11 cellular contexts compared by ENCODE assay signal in the genomic region with DNA sequence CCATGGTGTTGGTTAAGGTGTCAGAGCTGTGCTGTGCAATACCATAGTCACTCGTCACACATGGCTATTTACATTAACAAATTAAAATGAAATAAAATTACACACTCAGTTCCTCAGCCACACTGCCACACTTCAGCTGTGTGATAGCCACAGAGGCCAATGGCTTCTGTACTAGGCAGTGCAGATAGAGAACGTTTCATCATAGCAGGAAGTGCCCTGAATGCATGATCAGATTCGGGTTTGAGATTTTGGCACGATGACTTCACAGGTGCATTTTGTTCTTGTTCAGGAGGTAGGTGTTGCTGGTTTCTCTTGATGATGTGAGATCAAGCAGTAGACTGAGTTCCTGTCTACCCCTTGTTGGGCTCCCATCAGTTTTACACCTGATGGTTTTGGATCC. TPM values are rescaled to one million over a fixed set of nuclear protein-coding genes. Genes with fewer than 3 reads are reported as not detected.
DNase-seq lines count a peak whose midpoint lies in the region; ATAC-seq and TF ChIP-seq lines count a peak whose summit lies in the region.
"Had no signal": no experiment of that assay in that cellular context is flagged by ENCODE, and none has a peak within 500 bp of the region (broad histone marks: within the 10 kb centered on the region; RNA-seq: fewer than 3 reads in every experiment).

No MANE protein-coding gene starts in this region.

- H3K4me2 ChIP-seq in neural progenitor cell: no peak overlapping the region

- peaks cover 69% of the 10 kb centered on the region for H3K79me2 ChIP-seq in neural progenitor cell (ENCODE audit: low read depth)

- H3K27me3 ChIP-seq in CD8-positive, alpha-beta memory T cell (ENCODE audit: insufficient read depth, low read length, poor library complexity, severe bottlenecking): no peaks in the 10 kb centered on the region
- H3K27me3 ChIP-seq in neural progenitor cell: no peaks in the 10 kb centered on the region

- peak; percentile 65 to 77 for ATAC-seq in naive thymus-derived CD8-positive, alpha-beta T cell

- peak in 4 of 5 donors; percentile 11 to 49 (median 23) for DNase-seq in CD8-positive, alpha-beta memory T cell
- peak; percentile 14 for DNase-seq in activated T-helper 1 cell treated with anti-CD3 and anti-CD28 coated beads, Interleukin-12 subunit alpha, Interleukin-12 subunit beta, Interleukin-2, Interleukin-4 antibody, amounts not matched to agents 30 ng/mL and 10 ng/mL and 1 ng/mL, durations not matched to agents 14 hours and 24 hours and 36 hours (ENCODE audit: low spot score)
- peak in 4 of 10 donors; percentile 23 to 49 (median 36) for DNase-seq in naive thymus-derived CD8-positive, alpha-beta T cell
- DNase-seq in NCI-H446 treated with DMSO at 0.1 percent for 48 hours (lab: John Stamatoyannopoulos, UW): no peak
- no peak for DNase-seq in neural progenitor cell (ENCODE audit: low spot score)
- DNase-seq in NCI-H2227 treated with DMSO at 0.1 percent for 48 hours (lab: John Stamatoyannopoulos, UW): no peak
- DNase-seq: Calu3, NCI-H2171 treated with DMSO at 0.1 percent for 48 hours, SW 1271 had no signal

- no peak for TF ChIP-seq CTCF in neural progenitor cell (IDR thresholded peaks at IDR 0.05)

- H3K4me1 Mint-ChIP-seq in CD8-positive, alpha-beta memory T cell: peaks cover 11 to 28% (median 26%) of the 10 kb centered on the region in 3 donors
- H3K4me1 Mint-ChIP-seq in IgD-negative memory B cell (peaks cover 16 to 17% (median 16%) of the 10 kb centered on the region in 3 donors), neural progenitor cell (no peaks in the 10 kb centered on the region)
- H3K4me1 Mint-ChIP-seq in activated T-helper 1 cell treated with anti-CD3 and anti-CD28 coated beads, Interleukin-12 subunit alpha, Interleukin-12 subunit beta, Interleukin-2, Interleukin-4 antibody, amounts not matched to agents 30 ng/mL and 10 ng/mL and 1 ng/mL, durations not matched to agents 14 hours and 24 hours and 36 hours (ENCODE audit: low read depth): peaks cover 18% of the 10 kb centered on the region
- peaks cover 11 to 31% (median 24%) of the 10 kb centered on the region in 4 donors for H3K4me1 Mint-ChIP-seq in naive thymus-derived CD8-positive, alpha-beta T cell

- no peaks in the 10 kb centered on the region for H3K9me3 Mint-ChIP-seq in CD8-positive, alpha-beta memory T cell
- H3K9me3 Mint-ChIP-seq in IgD-negative memory B cell (no peaks in the 10 kb centered on the region), neural progenitor cell (peaks cover 5% of the 10 kb centered on the region)
- H3K9me3 Mint-ChIP-seq in activated T-helper 1 cell treated with anti-CD3 and anti-CD28 coated beads, Interleukin-12 subunit alpha, Interleukin-12 subunit beta, Interleukin-2, Interleukin-4 antibody, amounts not matched to agents 30 ng/mL and 10 ng/mL and 1 ng/mL, durations not matched to agents 14 hours and 24 hours and 36 hours: no peaks in the 10 kb centered on the region
- no peaks in the 10 kb centered on the region for H3K9me3 Mint-ChIP-seq in naive thymus-derived CD8-positive, alpha-beta T cell

- H3K36me3 ChIP-seq in CD8-positive, alpha-beta memory T cell (ENCODE audit: insufficient read depth, low read length): peaks cover 7% of the 10 kb centered on the region
- no peaks in the 10 kb centered on the region for H3K36me3 ChIP-seq in neural progenitor cell

- no peaks in the 10 kb centered on the region for H3F3A ChIP-seq in neural progenitor cell (ENCODE audit: low read depth)

- H3K9ac ChIP-seq in neural progenitor cell: no peak overlapping the region

- peaks cover 10% of the 10 kb centered on the region for H4K20me1 ChIP-seq in neural progenitor cell (ENCODE audit: low read depth)

- no peaks in the 10 kb centered on the region for H3K9me3 ChIP-seq in CD8-positive, alpha-beta memory T cell (ENCODE audit: low read length)
- H3K9me3 ChIP-seq in neural progenitor cell (ENCODE audit: low read depth): peaks cover 7% of the 10 kb centered on the region

- H3K27ac ChIP-seq in CD8-positive, alpha-beta memory T cell (ENCODE audit: low read depth, low read length): no peak overlapping the region
- H3K27ac ChIP-seq in neural progenitor cell: no peak overlapping the region

- intact Hi-C loops in activated T-helper 1 cell treated with anti-CD3 and anti-CD28 coated beads, Interleukin-12 subunit alpha, Interleukin-12 subunit beta, Interleukin-2, Interleukin-4 antibody, amounts not matched to agents 30 ng/mL and 10 ng/mL and 1 ng/mL, durations not matched to agents 14 hours and 24 hours and 36 hours (cut with micrococcal nuclease): no loop called here

- H3K4me1 ChIP-seq in CD8-positive, alpha-beta memory T cell (ENCODE audit: insufficient read depth, low read length): peaks cover 17% of the 10 kb centered on the region
- H3K4me1 ChIP-seq in neural progenitor cell: no peaks in the 10 kb centered on the region
- H3K4me1 ChIP-seq: HAP-1 had no signal

- H3K36me3 Mint-ChIP-seq in CD8-positive, alpha-beta memory T cell: peaks cover 0 to 29% (median 4%) of the 10 kb centered on the region in 3 donors
- H3K36me3 Mint-ChIP-seq in IgD-negative memory B cell: peaks cover 1% of the 10 kb centered on the region
- H3K36me3 Mint-ChIP-seq in activated T-helper 1 cell treated with anti-CD3 and anti-CD28 coated beads, Interleukin-12 subunit alpha, Interleukin-12 subunit beta, Interleukin-2, Interleukin-4 antibody, amounts not matched to agents 30 ng/mL and 10 ng/mL and 1 ng/mL, durations not matched to agents 14 hours and 24 hours and 36 hours (ENCODE audit: low read depth): peaks cover 16% of the 10 kb centered on the region
- H3K36me3 Mint-ChIP-seq in naive thymus-derived CD8-positive, alpha-beta T cell: peaks cover 0 to 26% (median 4%) of the 10 kb centered on the region in 3 donors
- H3K36me3 Mint-ChIP-seq in neural progenitor cell: peaks cover 29% of the 10 kb centered on the region

- no peak overlapping the region for H3K4me3 ChIP-seq in CD8-positive, alpha-beta memory T cell (ENCODE audit: low read length)
- no peak overlapping the region for H3K4me3 ChIP-seq in neural progenitor cell
- H3K4me3 ChIP-seq: HAP-1 had no signal

- CTCF ChIA-PET in CD8-positive, alpha-beta memory T cell (lab: Charles Lee): no interaction called here

- H3K27me3 Mint-ChIP-seq in CD8-positive, alpha-beta memory T cell: no peaks in the 10 kb centered on the region
- H3K27me3 Mint-ChIP-seq in IgD-negative memory B cell: no peaks in the 10 kb centered on the region
- no peaks in the 10 kb centered on the region for H3K27me3 Mint-ChIP-seq in activated T-helper 1 cell treated with anti-CD3 and anti-CD28 coated beads, Interleukin-12 subunit alpha, Interleukin-12 subunit beta, Interleukin-2, Interleukin-4 antibody, amounts not matched to agents 30 ng/mL and 10 ng/mL and 1 ng/mL, durations not matched to agents 14 hours and 24 hours and 36 hours (ENCODE audit: insufficient read depth)
- no peaks in the 10 kb centered on the region for H3K27me3 Mint-ChIP-seq in naive thymus-derived CD8-positive, alpha-beta T cell
- H3K27me3 Mint-ChIP-seq in neural progenitor cell (ENCODE audit: insufficient read depth, low read depth): peaks cover 3% of the 10 kb centered on the region

- H2AFZ ChIP-seq in neural progenitor cell (replicated peaks): no peak overlapping the region

- H3K27ac Mint-ChIP-seq in CD8-positive, alpha-beta memory T cell: peak overlapping the region; percentile 17 to 92 (median 74)
- H3K27ac Mint-ChIP-seq in IgD-negative memory B cell (peak overlapping the region; percentile 5 to 89 (median 74)), neural progenitor cell (no peak overlapping the region)
- no peak overlapping the region for H3K27ac Mint-ChIP-seq in activated T-helper 1 cell treated with anti-CD3 and anti-CD28 coated beads, Interleukin-12 subunit alpha, Interleukin-12 subunit beta, Interleukin-2, Interleukin-4 antibody, amounts not matched to agents 30 ng/mL and 10 ng/mL and 1 ng/mL, durations not matched to agents 14 hours and 24 hours and 36 hours
- peak overlapping the region; percentile 34 to 90 (median 76) for H3K27ac Mint-ChIP-seq in naive thymus-derived CD8-positive, alpha-beta T cell

- POLR2A ChIA-PET in CD8-positive, alpha-beta memory T cell (lab: Charles Lee): interaction anchor here (0.9 kb wide), 1 partner anchor 106 kb away, joined by 3 read pairs; no protein-coding TSS in a partner anchor
- POLR2A ChIA-PET in naive thymus-derived CD8-positive, alpha-beta T cell (lab: Charles Lee): interaction anchor here (0.5 kb wide), 1 partner anchor 24 kb away, joined by 3 read pairs; a partner anchor contains a TSS

- H3K4me3 Mint-ChIP-seq in CD8-positive, alpha-beta memory T cell: peak overlapping the region in 3 of 7 donors; percentile 3 to 59 (median 9)
- peak overlapping the region in 2 of 4 donors; percentile 44 to 66 for H3K4me3 Mint-ChIP-seq in IgD-negative memory B cell
- H3K4me3 Mint-ChIP-seq in activated T-helper 1 cell treated with anti-CD3 and anti-CD28 coated beads, Interleukin-12 subunit alpha, Interleukin-12 subunit beta, Interleukin-2, Interleukin-4 antibody, amounts not matched to agents 30 ng/mL and 10 ng/mL and 1 ng/mL, durations not matched to agents 14 hours and 24 hours and 36 hours: no peak overlapping the region
- peak overlapping the region in 3 of 10 donors; percentile 8 to 50 (median 26) for H3K4me3 Mint-ChIP-seq in naive thymus-derived CD8-positive, alpha-beta T cell
- H3K4me3 Mint-ChIP-seq in neural progenitor cell: no peak overlapping the region

RNA-seq across cellular contexts. Expression of a gene that starts 6.5 kb away (rescaled TPM):
- 10 to 100 TPM; 57.6 to 61.9 TPM for total RNA-seq in CD8-positive, alpha-beta memory T cell
- polyA plus RNA-seq in CD8-positive, alpha-beta memory T cell: 34.1 TPM
- 27.9 TPM for polyA plus RNA-seq in IgD-negative memory B cell
- total RNA-seq in activated T-helper 1 cell treated with anti-CD3 and anti-CD28 coated beads, Interleukin-12 subunit alpha, Interleukin-12 subunit beta, Interleukin-2, Interleukin-4 antibody, amounts not matched to agents 30 ng/mL and 10 ng/mL and 1 ng/mL, durations not matched to agents 14 hours and 24 hours and 36 hours: 54.9 and 56.5 TPM in 2 replicates
- 10 to 100 TPM; 18.1 to 18.4 TPM for total RNA-seq in naive thymus-derived CD8-positive, alpha-beta T cell
- polyA plus RNA-seq in naive thymus-derived CD8-positive, alpha-beta T cell: 10 to 100 TPM; 29.5 to 42.4 (median 38.2) TPM
- 18.1 and 35.0 TPM in 2 replicates for total RNA-seq in neural progenitor cell (ENCODE audit: low replicate concordance)

RNA-seq across cellular contexts. Expression of a gene that starts 6.6 kb away (rescaled TPM):
- total RNA-seq in CD8-positive, alpha-beta memory T cell: 10 to 100 TPM; 77.6 to 81.2 TPM
- polyA plus RNA-seq in CD8-positive, alpha-beta memory T cell: 10.0 TPM
- polyA plus RNA-seq in IgD-negative memory B cell: 11.8 TPM
- 114 and 128 TPM in 2 replicates for total RNA-seq in activated T-helper 1 cell treated with anti-CD3 and anti-CD28 coated beads, Interleukin-12 subunit alpha, Interleukin-12 subunit beta, Interleukin-2, Interleukin-4 antibody, amounts not matched to agents 30 ng/mL and 10 ng/mL and 1 ng/mL, durations not matched to agents 14 hours and 24 hours and 36 hours
- total RNA-seq in naive thymus-derived CD8-positive, alpha-beta T cell: 100 to 1,000 TPM; 128 to 136 TPM
- 1 to 10 TPM; 7.4 to 8.2 (median 7.5) TPM for polyA plus RNA-seq in naive thymus-derived CD8-positive, alpha-beta T cell
- 123 and 125 TPM in 2 replicates for total RNA-seq in neural progenitor cell (ENCODE audit: low replicate concordance)

RNA-seq across cellular contexts. Expression of a gene that starts 23.9 kb away (rescaled TPM):
- total RNA-seq in CD8-positive, alpha-beta memory T cell: 10 to 100 TPM; 10.4 to 11.3 TPM
- 19.3 TPM for polyA plus RNA-seq in CD8-positive, alpha-beta memory T cell
- 35.9 TPM for polyA plus RNA-seq in IgD-negative memory B cell
- total RNA-seq in activated T-helper 1 cell treated with anti-CD3 and anti-CD28 coated beads, Interleukin-12 subunit alpha, Interleukin-12 subunit beta, Interleukin-2, Interleukin-4 antibody, amounts not matched to agents 30 ng/mL and 10 ng/mL and 1 ng/mL, durations not matched to agents 14 hours and 24 hours and 36 hours: 7.8 and 10.8 TPM in 2 replicates
- 10 to 100 TPM; 32.0 to 33.6 TPM for total RNA-seq in naive thymus-derived CD8-positive, alpha-beta T cell
- 10 to 100 TPM in 1 of 3 donors, 1 to 10 TPM in 2; 6.2 to 14.5 (median 8.4) TPM for polyA plus RNA-seq in naive thymus-derived CD8-positive, alpha-beta T cell
- 4.0 and 6.2 TPM in 2 replicates for total RNA-seq in neural progenitor cell (ENCODE audit: low replicate concordance)

Comparison
In these comparisons a context has a peak if more than half of its experiments do, and no peak if none do; other contexts are left out.
1. DNase-seq: peak in CD8-positive, alpha-beta memory T cell (4 of 5) and activated T-helper 1 cell treated with anti-CD3 and anti-CD28 coated beads, Interleukin-12 subunit alpha, Interleukin-12 subunit beta, Interleukin-2, Interleukin-4 antibody, amounts not matched to agents 30 ng/mL and 10 ng/mL and 1 ng/mL, durations not matched to agents 14 hours and 24 hours and 36 hours (single experiment); none in NCI-H446 treated with DMSO at 0.1 percent for 48 hours (single experiment), neural progenitor cell (single experiment) and NCI-H2227 treated with DMSO at 0.1 percent for 48 hours (single experiment).
2. H3K27ac Mint-ChIP-seq: peak in CD8-positive, alpha-beta memory T cell (8 of 8), IgD-negative memory B cell (3 of 3) and naive thymus-derived CD8-positive, alpha-beta T cell (10 of 10); none in activated T-helper 1 cell treated with anti-CD3 and anti-CD28 coated beads, Interleukin-12 subunit alpha, Interleukin-12 subunit beta, Interleukin-2, Interleukin-4 antibody, amounts not matched to agents 30 ng/mL and 10 ng/mL and 1 ng/mL, durations not matched to agents 14 hours and 24 hours and 36 hours (single experiment) and neural progenitor cell (single experiment).